25 cellular contexts compared by ENCODE assay signal in the genomic region with DNA sequence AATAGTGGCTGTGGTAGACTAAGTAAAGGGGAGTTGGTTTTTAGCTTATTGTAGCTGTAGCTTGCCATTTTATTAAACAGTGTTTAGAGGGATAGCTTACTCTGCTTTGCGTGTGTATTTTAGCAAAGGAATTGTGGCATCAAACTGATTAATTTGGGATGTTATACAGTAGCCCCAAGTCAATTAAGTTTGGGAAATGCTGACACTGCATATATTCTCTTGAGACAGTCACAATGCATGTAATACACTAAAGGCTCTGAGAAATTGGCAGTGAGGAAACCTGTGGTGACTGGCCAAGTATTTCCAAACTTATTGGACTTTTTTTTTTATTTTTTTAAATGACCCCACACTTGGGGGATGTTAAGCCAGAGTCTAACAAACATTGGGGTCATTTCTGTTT.
DNase-seq lines count a peak whose midpoint lies in the region; ATAC-seq, FAIRE-seq and TF ChIP-seq lines count a peak whose summit lies in the region.
"Had no signal": no experiment of that assay in that cellular context is flagged by ENCODE, and none has a peak within 500 bp of the region (broad histone marks: within the 10 kb centered on the region; RNA-seq: fewer than 3 reads in every experiment).

No MANE protein-coding gene starts in this region.

- H2BK20ac ChIP-seq in IMR-90 (ENCODE audit: low read depth, low read length) = no peak overlapping the region
- no peak overlapping the region for H2BK20ac ChIP-seq in H1 (ENCODE audit: low read length)

- TF ChIP-seq POLR2A in A549 (IDR thresholded peaks at IDR 0.05; ENCODE audit: low read length) = no peak
- TF ChIP-seq POLR2A in IMR-90 (IDR thresholded peaks at IDR 0.05; ENCODE audit: low read depth, low read length) = no peak
- TF ChIP-seq POLR2A in H1 (IDR thresholded peaks at IDR 0.05; ENCODE audit: control extremely low read depth in 1 of 2, low read depth in 2 of 2, low read length in 2 of 2) = no peak

- H3K18ac ChIP-seq in IMR-90 (ENCODE audit: low read depth, low read length) (no peak overlapping the region), H1 (ENCODE audit: extremely low read depth, low read length) (no peak overlapping the region)

- no peak overlapping the region for H3K4me2 ChIP-seq in A549
- H3K4me2 ChIP-seq in IMR-90 (ENCODE audit: low read depth, low read length) = no peak overlapping the region
- no peak overlapping the region for H3K4me2 ChIP-seq in H1 (ENCODE audit: insufficient read depth in 1 of 2, low read depth in 2 of 2, low read length in 2 of 2)
- H3K4me2 ChIP-seq: BLaER1 had no signal

- H3K27ac ChIP-seq in A549 (no peak overlapping the region), IMR-90 (ENCODE audit: insufficient read depth, low read length) (no peak overlapping the region), H1 (ENCODE audit: low read depth, low read length) (no peak overlapping the region)
- H3K27ac ChIP-seq: BLaER1 had no signal

- H3K23ac ChIP-seq in IMR-90 (ENCODE audit: low read depth, low read length) (no peak overlapping the region), H1 (ENCODE audit: insufficient read length) (no peak overlapping the region)

- H3K9me1 ChIP-seq in IMR-90 (ENCODE audit: insufficient read depth, low read length) = no peaks in the 10 kb centered on the region; the same call in 1 of the 2 replicates

- TF ChIP-seq RAD21 in A549 (conservative IDR thresholded peaks at IDR 0.05 in 1 of 2, IDR thresholded peaks at IDR 0.05 in 1 of 2) = no peak
- TF ChIP-seq RAD21 in IMR-90 (IDR thresholded peaks at IDR 0.05; ENCODE audit: low read length) = no peak
- no peak for TF ChIP-seq RAD21 in H1 (IDR thresholded peaks at IDR 0.05 in 1 of 2, conservative IDR thresholded peaks at IDR 0.05 in 1 of 2; ENCODE audit: low read depth in 2 of 2, low read length in 2 of 2)

- H4K5ac ChIP-seq in IMR-90 (ENCODE audit: low read depth, low read length) = no peak overlapping the region
- H4K5ac ChIP-seq in H1 (ENCODE audit: insufficient read length, low read depth, low read length) = no peak overlapping the region

- H4K91ac ChIP-seq in IMR-90 (ENCODE audit: insufficient read depth, low read depth, low read length) (no peak overlapping the region), H1 (replicated peaks; ENCODE audit: insufficient read length, low read length) (no peak overlapping the region)

- H2BK120ac ChIP-seq in IMR-90 (ENCODE audit: low read depth, low read length) (no peak overlapping the region), H1 (replicated peaks; ENCODE audit: low read depth, low read length) (no peak overlapping the region)

- no peak overlapping the region for H3K14ac ChIP-seq in IMR-90 (replicated peaks; ENCODE audit: low read depth, low read length)
- no peak overlapping the region for H3K14ac ChIP-seq in H1 (ENCODE audit: insufficient read length)

- H3K56ac ChIP-seq in IMR-90 (ENCODE audit: extremely low read depth, insufficient read depth, low read length) (no peak overlapping the region), H1 (replicated peaks; ENCODE audit: insufficient read length, low read depth, low read length) (no peak overlapping the region)

- H3K36me3 ChIP-seq in IMR-90 (ENCODE audit: control insufficient read depth, insufficient read depth, low read length) (peaks cover 5% of the 10 kb centered on the region; the same call in 1 of the 2 replicates), H1 (ENCODE audit: control insufficient read depth in 2 of 4, insufficient read depth in 4 of 4, low read length in 3 of 4) (peaks cover 34 to 97% (median 79%) of the 10 kb centered on the region in 4 experiments)
- H3K36me3 ChIP-seq: BE2C had no signal

- H3K4ac ChIP-seq in IMR-90 (ENCODE audit: low read depth, low read length) = no peak overlapping the region
- no peak overlapping the region for H3K4ac ChIP-seq in H1 (replicated peaks; ENCODE audit: insufficient read length, low read depth, low read length)

- dilution Hi-C loops in IMR-90 (cut with HindIII; ENCODE audit: low sequenced_read_pairs, unreplicated experiment) = no loop called here

- H3K4me1 ChIP-seq in A549 (no peaks in the 10 kb centered on the region), IMR-90 (ENCODE audit: control insufficient read depth, insufficient read depth, low read length) (no peaks in the 10 kb centered on the region), H1 (replicated peaks in 1 of 4; ENCODE audit: control insufficient read depth in 3 of 4, insufficient read depth in 4 of 4, low read length in 3 of 4) (no peaks in the 10 kb centered on the region)
- H3K4me1 ChIP-seq: BE2C, BLaER1 had no signal

- no peak overlapping the region for H3K9ac ChIP-seq in IMR-90 (ENCODE audit: low read depth, low read length)
- H3K9ac ChIP-seq in H1 (replicated peaks in 1 of 4; ENCODE audit: extremely low read depth in 1 of 4, low read depth in 3 of 4, low read length in 3 of 4) = no peak overlapping the region
- H3K9ac ChIP-seq: BLaER1 had no signal

- no peaks in the 10 kb centered on the region for H3K27me3 ChIP-seq in IMR-90 (ENCODE audit: control insufficient read depth, insufficient read depth, low read length)
- H3K27me3 ChIP-seq in H1 (replicated peaks in 1 of 4; ENCODE audit: control insufficient read depth in 3 of 4, extremely low read depth in 1 of 4, insufficient read depth in 3 of 4, low read length in 3 of 4) = no peaks in the 10 kb centered on the region
- H3K27me3 ChIP-seq: BE2C, BLaER1 had no signal

- no peaks in the 10 kb centered on the region for H3K79me2 ChIP-seq in H1 (ENCODE audit: control insufficient read depth in 1 of 2, insufficient read depth in 2 of 2, low read length in 2 of 2)

- ATAC-seq in A549 (no peak), IMR-90 (ENCODE audit: low read depth) (no peak), GM21717 (IDR thresholded peaks at IDR 0.05; ENCODE audit: unreplicated experiment) (no peak)
- ATAC-seq: GM12878 had no signal

- no peak overlapping the region for H2BK5ac ChIP-seq in IMR-90 (ENCODE audit: low read depth, low read length, poor library complexity, severe bottlenecking)
- no peak overlapping the region for H2BK5ac ChIP-seq in H1 (ENCODE audit: low read depth, low read length)

- H2BK15ac ChIP-seq in IMR-90 (ENCODE audit: low read depth, low read length) (no peak overlapping the region), H1 (ENCODE audit: low read length) (no peak overlapping the region)

- H2AK5ac ChIP-seq in IMR-90 (ENCODE audit: low read depth, low read length) (no peak overlapping the region), H1 (ENCODE audit: low read depth, low read length) (no peak overlapping the region)

- TF ChIP-seq CTCF in A549 (IDR thresholded peaks at IDR 0.05) (no peak), IMR-90 (conservative IDR thresholded peaks at IDR 0.05; ENCODE audit: low read depth, low read length) (no peak), H1 (IDR thresholded peaks at IDR 0.05; ENCODE audit: control extremely low read depth in 1 of 3, insufficient read depth in 1 of 3, low read depth in 1 of 3, low read length in 3 of 3) (no peak)

- BruUV-seq in IMR-90 (replicated peaks; lab: Mats Ljungman, UMichigan) = no TSS peak

- H2AK9ac ChIP-seq in IMR-90 (replicated peaks; ENCODE audit: low read depth, low read length, poor library complexity) = no peak overlapping the region

- no peak overlapping the region for H2BK12ac ChIP-seq in H1 (ENCODE audit: low read depth, low read length)

- H4K20me1 ChIP-seq in IMR-90 (ENCODE audit: insufficient read depth, low read length) (no peaks in the 10 kb centered on the region), H1 (replicated peaks in 1 of 2; ENCODE audit: control insufficient read depth in 1 of 2, insufficient read depth in 2 of 2, low read length in 2 of 2) (peaks cover 2 to 4% of the 10 kb centered on the region in 2 experiments)
- H4K20me1 ChIP-seq: BLaER1 had no signal

- H3K79me1 ChIP-seq in IMR-90 (ENCODE audit: low read depth in 1 of 2, low read length in 2 of 2) = no peaks in the 10 kb centered on the region
- H3K79me1 ChIP-seq in H1 (ENCODE audit: low read depth, low read length) = no peaks in the 10 kb centered on the region

- DNase-seq in A549 (ENCODE audit: low read depth in 1 of 2, low spot score in 1 of 2) (no peak), IMR-90 (no peak), H1 (ENCODE audit: low read depth in 1 of 2, low spot score in 2 of 2) (no peak), A172 (ENCODE audit: low spot score) (no peak), HCEC 1CT (no peak)
- DNase-seq: 8988T; ACHN; BE2C; C1 segment of cervical spinal cord; CD4-positive, alpha-beta memory T cell; CD4-positive, CD25-positive, alpha-beta regulatory T cell; CD8-positive, alpha-beta memory T cell; COR-L47; DMS 273 treated with DMSO at 0.1 percent for 48 hours; DMS153; DMS79; DND-41; EL; GDM1 had no signal

- H4K8ac ChIP-seq in IMR-90 (ENCODE audit: low read depth in 2 of 2, low read length in 2 of 2) = no peak overlapping the region
- H4K8ac ChIP-seq in H1 (ENCODE audit: extremely low read depth, insufficient read depth, low read length) = no peak overlapping the region

- 86% methylated on average over 1 of the region's 1 CpG for WGBS in A549 (ENCODE audit: missing lambda C conversion rate)
- WGBS in IMR-90 (ENCODE audit: extremely low coverage in 2 of 2, insufficient read length in 1 of 2), 2 experiments = 100% methylated on average over 1 of the region's 1 CpG; no CpG with 5 or more reads in 1 of the 2 experiments
- WGBS in H1 (ENCODE audit: extremely low coverage in 1 of 2, insufficient coverage in 1 of 2, insufficient read length in 1 of 2, insufficient replicate concordance in 2 of 2, low coverage in 1 of 2, low lambda C conversion rate in 2 of 2, missing lambda C conversion rate in 1 of 2), 2 experiments = 96% methylated on average over 1 of the region's 1 CpG; no CpG with 5 or more reads in 1 of the 2 experiments

- no peak for TF ChIP-seq EP300 in A549 (IDR thresholded peaks at IDR 0.05)
- no peak for TF ChIP-seq EP300 in H1 (IDR thresholded peaks at IDR 0.05; ENCODE audit: borderline replicate concordance in 1 of 2, low read depth in 2 of 2, low read length in 2 of 2)

- POLR2A ChIA-PET in A549 (lab: Yijun Ruan, JAX) (no interaction called here), IMR-90 (lab: Charles Lee; ENCODE audit: unreplicated experiment) (no interaction called here), H1 (lab: Charles Lee; ENCODE audit: partially characterized antibody) (no interaction called here)

- H3K23me2 ChIP-seq in H1 (ENCODE audit: low read depth, low read length) = no peaks in the 10 kb centered on the region

- in situ Hi-C loops in IMR-90 (cut with MboI; ENCODE audit: low sequenced_read_pairs) = loop anchor here (10.0 kb wide), 1 partner anchor 413 kb away; no protein-coding TSS in a partner anchor

- CTCF ChIA-PET in A549 (lab: Yijun Ruan, JAX) = interaction anchor here (1.1 to 8.1 kb wide), 8 partner anchors 8 to 417 kb away, joined by 3 to 56 read pairs (median 4); no protein-coding TSS in a partner anchor
- CTCF ChIA-PET in IMR-90 (lab: Yijun Ruan, JAX) = interaction anchor here (0.7 kb wide), 1 partner anchor 9 kb away, joined by 3 read pairs; no protein-coding TSS in a partner anchor
- CTCF ChIA-PET in H1 (lab: Charles Lee; ENCODE audit: partially characterized antibody) = interaction anchor here (0.7 to 5.0 kb wide), 16 partner anchors 8 to 300 kb away, joined by 3 to 72 read pairs (median 4); no protein-coding TSS in a partner anchor

- intact Hi-C loops in IMR-90 (cut with micrococcal nuclease) = no loop called here

- H2AFZ ChIP-seq in IMR-90 (replicated peaks; ENCODE audit: low read length, poor library complexity) = no peak overlapping the region
- H2AFZ ChIP-seq in H1 (ENCODE audit: low read length) = no peak overlapping the region

- FAIRE-seq in A549 (lab: Jason Lieb, UNC) (no peak), H1 (lab: Jason Lieb, UNC) (no peak)
- FAIRE-seq: GM12878, GM12892, GM18507, GM19239 had no signal

- no peak overlapping the region for H3K4me3 ChIP-seq in A549
- H3K4me3 ChIP-seq in IMR-90 (ENCODE audit: insufficient read depth, low read depth, low read length) = no peak overlapping the region
- no peak overlapping the region for H3K4me3 ChIP-seq in H1 (ENCODE audit: extremely low read depth in 1 of 4, insufficient read depth in 2 of 4, low read depth in 3 of 4, low read length in 4 of 4)
- H3K4me3 ChIP-seq: BLaER1, GM12878 had no signal

- H3K9me3 ChIP-seq in A549 (no peaks in the 10 kb centered on the region), IMR-90 (ENCODE audit: control insufficient read depth, insufficient read depth, low read length) (no peaks in the 10 kb centered on the region), H1 (ENCODE audit: insufficient read depth in 2 of 2, low read depth in 1 of 2, low read length in 1 of 2) (no peaks in the 10 kb centered on the region)
- H3K9me3 ChIP-seq: BE2C, BLaER1 had no signal
